Comparison of ENCODE assay signal across 25 cellular contexts in the genomic region with DNA sequence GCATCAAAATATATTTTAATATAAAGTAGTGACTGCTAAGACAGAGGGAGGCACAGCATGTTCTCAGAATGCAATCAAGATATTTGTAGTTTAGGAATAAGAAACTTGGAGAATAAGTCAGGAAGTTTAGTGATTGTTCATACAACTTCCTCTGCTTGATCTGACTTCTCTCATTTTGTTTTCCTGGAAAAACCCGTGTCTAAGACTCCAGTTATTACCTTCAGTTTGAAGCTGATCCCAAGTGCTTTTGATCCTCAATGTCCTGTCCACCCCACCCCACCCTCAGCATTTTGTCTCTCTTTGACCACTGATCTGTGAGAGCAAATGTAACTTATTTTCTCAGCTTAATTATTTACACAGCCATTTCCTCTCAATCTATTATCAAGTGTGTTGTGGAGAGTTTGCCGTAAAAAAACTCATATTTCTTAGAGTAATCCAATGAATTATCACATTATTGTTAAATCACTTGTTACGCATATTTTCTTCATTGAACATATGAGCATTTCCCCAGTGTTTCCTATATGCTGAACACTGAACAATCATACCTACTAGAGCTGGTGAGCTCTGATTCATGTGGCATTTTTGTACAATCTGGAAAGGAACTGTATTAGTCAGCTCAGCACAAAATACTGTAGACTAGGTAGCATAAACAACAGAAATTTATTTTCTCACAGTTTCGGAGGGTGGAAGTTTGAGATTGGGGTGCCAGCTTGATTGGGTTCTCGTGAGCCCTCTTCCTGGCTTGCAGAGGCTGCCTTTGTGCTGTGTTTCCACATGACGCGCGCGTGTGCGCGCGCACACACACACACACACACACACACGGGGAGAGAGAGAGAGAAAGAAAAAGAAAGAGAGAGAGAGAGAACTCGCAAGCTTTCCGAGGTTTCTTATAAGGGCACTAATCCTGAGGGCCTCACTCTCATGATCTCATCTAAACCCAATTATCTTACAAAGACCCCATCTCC.
DNase-seq lines count a peak whose midpoint lies in the region; ATAC-seq and TF ChIP-seq lines count a peak whose summit lies in the region.
"Had no signal": no experiment of that assay in that cellular context is flagged by ENCODE, and none has a peak within 500 bp of the region (broad histone marks: within the 10 kb centered on the region; RNA-seq: fewer than 3 reads in every experiment).

No MANE protein-coding gene starts in this region.

- H3K36me3 ChIP-seq in left ventricle myocardium inferior, result no peaks in the 10 kb centered on the region
- no peaks in the 10 kb centered on the region for H3K36me3 ChIP-seq in WERI-Rb-1
- H3K36me3 ChIP-seq: left lung, upper lobe of left lung had no signal

- peaks cover 2% of the 10 kb centered on the region for H3K9me3 Mint-ChIP-seq in activated CD4-positive, alpha-beta memory T cell treated with anti-CD3 and anti-CD28 coated beads, Interleukin-2, amount 10 ng/mL, durations not matched to agents 7 days and 5 days
- no peaks in the 10 kb centered on the region for H3K9me3 Mint-ChIP-seq in activated CD8-positive, alpha-beta memory T cell treated with anti-CD3 and anti-CD28 coated beads, Interleukin-2, amount 10 ng/mL, durations not matched to agents 7 days and 5 days (ENCODE audit: low read depth)
- H3K9me3 Mint-ChIP-seq: activated naive CD8-positive, alpha-beta T cell treated with anti-CD3 and anti-CD28 coated beads for 36 hours had no signal

- H3K27me3 Mint-ChIP-seq in activated CD4-positive, alpha-beta memory T cell treated with anti-CD3 and anti-CD28 coated beads, Interleukin-2, amount 10 ng/mL, durations not matched to agents 7 days and 5 days, result peaks cover 6% of the 10 kb centered on the region
- peaks cover 18% of the 10 kb centered on the region for H3K27me3 Mint-ChIP-seq in activated CD8-positive, alpha-beta memory T cell treated with anti-CD3 and anti-CD28 coated beads, Interleukin-2, amount 10 ng/mL, durations not matched to agents 7 days and 5 days
- H3K27me3 Mint-ChIP-seq: activated naive CD8-positive, alpha-beta T cell treated with anti-CD3 and anti-CD28 coated beads for 36 hours had no signal

- no peak overlapping the region for H3K4me3 ChIP-seq in left ventricle myocardium inferior
- H3K4me3 ChIP-seq in fibroblast of mammary gland (ENCODE audit: control insufficient read depth, low read depth, low read length), result no peak overlapping the region
- no peak overlapping the region for H3K4me3 ChIP-seq in WERI-Rb-1 (ENCODE audit: low read depth, low read length)
- H3K4me3 ChIP-seq: hepatocyte, left lung, skin epidermis, upper lobe of left lung had no signal

- H3K27ac Mint-ChIP-seq in activated CD4-positive, alpha-beta memory T cell treated with anti-CD3 and anti-CD28 coated beads, Interleukin-2, amount 10 ng/mL, durations not matched to agents 7 days and 5 days, result peak overlapping the region; percentile 74
- no peak overlapping the region for H3K27ac Mint-ChIP-seq in activated CD8-positive, alpha-beta memory T cell treated with anti-CD3 and anti-CD28 coated beads, Interleukin-2, amount 10 ng/mL, durations not matched to agents 7 days and 5 days
- H3K27ac Mint-ChIP-seq: activated naive CD8-positive, alpha-beta T cell treated with anti-CD3 and anti-CD28 coated beads for 36 hours had no signal

- CTCF ChIA-PET in activated CD4-positive, alpha-beta memory T cell treated with anti-CD3 and anti-CD28 coated beads, Interleukin-2, amount 10 ng/mL, durations not matched to agents 7 days and 5 days (lab: Charles Lee), result interaction anchor here (1.5 kb wide), 1 partner anchor 10 kb away, joined by 3 read pairs; no protein-coding TSS in a partner anchor
- CTCF ChIA-PET in activated CD8-positive, alpha-beta memory T cell treated with anti-CD3 and anti-CD28 coated beads, Interleukin-2, amount 10 ng/mL, durations not matched to agents 7 days and 5 days (lab: Charles Lee), result no interaction called here

- POLR2A ChIA-PET in activated CD4-positive, alpha-beta memory T cell treated with anti-CD3 and anti-CD28 coated beads, Interleukin-2, amount 10 ng/mL, durations not matched to agents 7 days and 5 days (lab: Charles Lee), result interaction anchor here (1.0 to 2.5 kb wide), 3 partner anchors 10 to 65 kb away, joined by 3 to 7 read pairs (median 3); a partner anchor contains a TSS

- H3K27me3 ChIP-seq in left ventricle myocardium inferior (ENCODE audit: low read depth) (no peaks in the 10 kb centered on the region), WERI-Rb-1 (ENCODE audit: insufficient read depth, low read depth, severe bottlenecking) (no peaks in the 10 kb centered on the region)
- H3K27me3 ChIP-seq: BE2C, hepatocyte, left lung, upper lobe of left lung had no signal

- H3K27ac ChIP-seq in left ventricle myocardium inferior (replicated peaks) (no peak overlapping the region), WERI-Rb-1 (no peak overlapping the region), substantia nigra (ENCODE audit: low read depth, low read length, poor library complexity, severe bottlenecking) (no peak overlapping the region)
- H3K27ac ChIP-seq: hepatocyte, left lung, skin epidermis, upper lobe of left lung had no signal

- peak overlapping the region; percentile 52 for H3K4me3 Mint-ChIP-seq in activated CD4-positive, alpha-beta memory T cell treated with anti-CD3 and anti-CD28 coated beads, Interleukin-2, amount 10 ng/mL, durations not matched to agents 7 days and 5 days
- no peak overlapping the region for H3K4me3 Mint-ChIP-seq in activated CD8-positive, alpha-beta memory T cell treated with anti-CD3 and anti-CD28 coated beads, Interleukin-2, amount 10 ng/mL, durations not matched to agents 7 days and 5 days
- H3K4me3 Mint-ChIP-seq: activated naive CD8-positive, alpha-beta T cell treated with anti-CD3 and anti-CD28 coated beads for 36 hours had no signal

- TF ChIP-seq CTCF in left ventricle myocardium inferior (IDR thresholded peaks at IDR 0.05; ENCODE audit: borderline replicate concordance) (no peak), fibroblast of mammary gland (conservative IDR thresholded peaks at IDR 0.05; ENCODE audit: control insufficient read depth, insufficient read depth, low read depth, low read length) (no peak), WERI-Rb-1 (IDR thresholded peaks at IDR 0.05; ENCODE audit: low read depth, low read length) (no peak)

- intact Hi-C loops in Right ventricle myocardium inferior (cut with DNase I), result no loop called here
- intact Hi-C loops in left ventricle myocardium inferior (cut with micrococcal nuclease), result no loop called here

- ATAC-seq in Right ventricle myocardium inferior, result no peak
- no peak for ATAC-seq in HG03280 (IDR thresholded peaks at IDR 0.05; ENCODE audit: unreplicated experiment)
- no peak for ATAC-seq in activated CD8-positive, alpha-beta memory T cell treated with anti-CD3 and anti-CD28 coated beads, Interleukin-2, amount 10 ng/mL, durations not matched to agents 7 days and 5 days
- ATAC-seq: esophagus mucosa, HCT116, left lung had no signal

- peaks cover 21% of the 10 kb centered on the region for H3K4me1 Mint-ChIP-seq in activated CD4-positive, alpha-beta memory T cell treated with anti-CD3 and anti-CD28 coated beads, Interleukin-2, amount 10 ng/mL, durations not matched to agents 7 days and 5 days
- H3K4me1 Mint-ChIP-seq in activated CD8-positive, alpha-beta memory T cell treated with anti-CD3 and anti-CD28 coated beads, Interleukin-2, amount 10 ng/mL, durations not matched to agents 7 days and 5 days, result peaks cover 10% of the 10 kb centered on the region

- DNase-seq in Right ventricle myocardium inferior (ENCODE audit: missing footprints), result peak; percentile 26
- DNase-seq in left ventricle myocardium inferior, result no peak
- DNase-seq in activated CD4-positive, alpha-beta memory T cell treated with anti-CD3 and anti-CD28 coated beads, Interleukin-2, amount 10 ng/mL, durations not matched to agents 7 days and 5 days, result peak; percentile 42
- peak; percentile 4 for DNase-seq in fibroblast of mammary gland (ENCODE audit: low read depth)
- DNase-seq in activated CD8-positive, alpha-beta memory T cell treated with anti-CD3 and anti-CD28 coated beads, Interleukin-2, amount 10 ng/mL, durations not matched to agents 7 days and 5 days, result no peak
- DNase-seq in WERI-Rb-1, result no peak
- no peak for DNase-seq in substantia nigra (lab: John Stamatoyannopoulos, UW)
- DNase-seq: activated CD4-positive, CD25-positive, alpha-beta regulatory T cell treated with anti-CD3 and anti-CD28 coated beads, Interleukin-2, amount 50 U/mL, for 72 hours; activated naive CD8-positive, alpha-beta T cell treated with anti-CD3 and anti-CD28 coated beads for 36 hours; BE2C; COR-L47; DMS79; effector memory CD4-positive, alpha-beta T cell; left lung; NCI-H1105 treated with DMSO at 0.1 percent for 48 hours; NCI-H2081 treated with DMSO at 0.1 percent for 48 hours; NCI-H446; nucleus accumbens; SHP77 treated with DMSO at 0.1 percent for 48 hours had no signal

- H3K4me1 ChIP-seq in left ventricle myocardium inferior, result no peaks in the 10 kb centered on the region
- H3K4me1 ChIP-seq: left lung, upper lobe of left lung had no signal

- peaks cover 4% of the 10 kb centered on the region for H3K36me3 Mint-ChIP-seq in activated CD4-positive, alpha-beta memory T cell treated with anti-CD3 and anti-CD28 coated beads, Interleukin-2, amount 10 ng/mL, durations not matched to agents 7 days and 5 days (ENCODE audit: low read depth)
- no peaks in the 10 kb centered on the region for H3K36me3 Mint-ChIP-seq in activated CD8-positive, alpha-beta memory T cell treated with anti-CD3 and anti-CD28 coated beads, Interleukin-2, amount 10 ng/mL, durations not matched to agents 7 days and 5 days
- H3K36me3 Mint-ChIP-seq: activated naive CD8-positive, alpha-beta T cell treated with anti-CD3 and anti-CD28 coated beads for 36 hours had no signal

- no peaks in the 10 kb centered on the region for H3K9me3 ChIP-seq in left ventricle myocardium inferior (replicated peaks)
- H3K9me3 ChIP-seq in WERI-Rb-1 (ENCODE audit: severe bottlenecking), result no peaks in the 10 kb centered on the region
- H3K9me3 ChIP-seq: BE2C, left lung, upper lobe of left lung had no signal

Comparison
In these comparisons a context has a peak if more than half of its experiments do, and no peak if none do; other contexts are left out.
1. DNase-seq: peak in Right ventricle myocardium inferior (single experiment), activated CD4-positive, alpha-beta memory T cell treated with anti-CD3 and anti-CD28 coated beads, Interleukin-2, amount 10 ng/mL, durations not matched to agents 7 days and 5 days (single experiment) and fibroblast of mammary gland (single experiment); none in left ventricle myocardium inferior (single experiment), activated CD8-positive, alpha-beta memory T cell treated with anti-CD3 and anti-CD28 coated beads, Interleukin-2, amount 10 ng/mL, durations not matched to agents 7 days and 5 days (single experiment), WERI-Rb-1 (single experiment) and substantia nigra (0 of 49).